In genomic region chr2:72579595-72580180, GRCh38 we compare ENCODE assay signal across 8 cellular contexts.
DNase-seq lines count a peak whose midpoint lies in the region; ATAC-seq lines count a peak whose summit lies in the region.

No MANE protein-coding gene starts in this region.

- H3K4me1 ChIP-seq in effector memory CD4-positive, alpha-beta T cell (ENCODE audit: control insufficient read depth, insufficient read depth, low read length, poor library complexity, severe bottlenecking): no peaks in the 10 kb centered on the region

- no peak overlapping the region for H3K4me3 ChIP-seq in effector memory CD4-positive, alpha-beta T cell (ENCODE audit: insufficient read depth, low read depth, low read length, poor library complexity, severe bottlenecking)

- no peak overlapping the region for H3K27ac ChIP-seq in effector memory CD4-positive, alpha-beta T cell (ENCODE audit: insufficient read depth, low read length, poor library complexity, severe bottlenecking)

- peak; percentile 57 for ATAC-seq in HG02885 (IDR thresholded peaks at IDR 0.05; ENCODE audit: poor library complexity, unreplicated experiment)
- ATAC-seq in GM21576 (IDR thresholded peaks at IDR 0.05; ENCODE audit: unreplicated experiment): no peak

- no peaks in the 10 kb centered on the region for H3K36me3 ChIP-seq in effector memory CD4-positive, alpha-beta T cell (ENCODE audit: control insufficient read depth, insufficient read depth, low read length)

- H3K27me3 ChIP-seq in effector memory CD4-positive, alpha-beta T cell (replicated peaks; ENCODE audit: control insufficient read depth, insufficient read depth, low read length, poor library complexity, severe bottlenecking): no peaks in the 10 kb centered on the region

- no peaks in the 10 kb centered on the region for H3K9me3 ChIP-seq in effector memory CD4-positive, alpha-beta T cell (ENCODE audit: control insufficient read depth, low read length)

- DNase-seq in DMS114 treated with DMSO at 0.1 percent for 48 hours (lab: John Stamatoyannopoulos, UW; ENCODE audit: unreplicated experiment): peak; percentile 52
- peak; percentile 65 for DNase-seq in NOMO-1 treated with DMSO at 0.1 percent for 48 hours (lab: John Stamatoyannopoulos, UW; ENCODE audit: unreplicated experiment)
- DNase-seq in dermis microvascular lymphatic vessel endothelial cell (ENCODE audit: low read depth in 2 of 2): peak; percentile 26 to 54
- DNase-seq in myocyte (ENCODE audit: low read depth): peak; percentile 63
- no peak for DNase-seq in stimulated activated CD4-positive, alpha-beta T cell treated with anti-CD3 and anti-CD28 coated beads, Interleukin-12 subunit alpha, Interleukin-12 subunit beta, amount 100 ng/mL, for 4 hours
- no peak for DNase-seq in effector memory CD4-positive, alpha-beta T cell

Comparison
In these comparisons a context has a peak if more than half of its experiments do, and no peak if none do; other contexts are left out.
1. DNase-seq: peak in DMS114 treated with DMSO at 0.1 percent for 48 hours (single experiment), NOMO-1 treated with DMSO at 0.1 percent for 48 hours (single experiment), dermis microvascular lymphatic vessel endothelial cell (2 of 2) and myocyte (single experiment); none in stimulated activated CD4-positive, alpha-beta T cell treated with anti-CD3 and anti-CD28 coated beads, Interleukin-12 subunit alpha, Interleukin-12 subunit beta, amount 100 ng/mL, for 4 hours (single experiment) and effector memory CD4-positive, alpha-beta T cell (0 of 3).